Comparison of ENCODE assay signal across 14 cellular contexts in genomic region chr6:16146527-16146955, GRCh38. TPM values are rescaled to one million over a fixed set of nuclear protein-coding genes. Genes with fewer than 3 reads are reported as not detected.
A peak's percentile ranks its signal among the peaks of the same experiment; 100 is the strongest.
DNase-seq lines count a peak whose midpoint lies in the region; ATAC-seq, FAIRE-seq and TF ChIP-seq lines count a peak whose summit lies in the region.
"Had no signal": no experiment of that assay in that cellular context is flagged by ENCODE, and none has a peak within 500 bp of the region (broad histone marks: within the 10 kb centered on the region; RNA-seq: fewer than 3 reads in every experiment).

No MANE protein-coding gene starts in this region.

- H2AFZ ChIP-seq in PC-3 (ENCODE audit: low read length) = no peak overlapping the region

- BruUV-seq in PC-3 (replicated peaks; lab: Mats Ljungman, UMichigan) = no TSS peak

- POLR2A ChIA-PET in PC-3 (lab: Charles Lee; ENCODE audit: unreplicated experiment) = no interaction called here

- H3K9ac ChIP-seq in PC-3 (ENCODE audit: low read length) = no peak overlapping the region

- H3K4me1 ChIP-seq in mucosa of descending colon (ENCODE audit: low read depth) = peaks cover 16% of the 10 kb centered on the region
- H3K4me1 ChIP-seq in left ventricle myocardium inferior = peaks cover 33% of the 10 kb centered on the region
- no peaks in the 10 kb centered on the region for H3K4me1 ChIP-seq in PC-3 (ENCODE audit: insufficient read depth, low read length)

- H3K9me3 ChIP-seq in mucosa of descending colon (no peaks in the 10 kb centered on the region), left ventricle myocardium inferior (replicated peaks) (no peaks in the 10 kb centered on the region), PC-3 (ENCODE audit: low read length) (no peaks in the 10 kb centered on the region)

- no peak overlapping the region for H3K4me3 ChIP-seq in mucosa of descending colon
- H3K4me3 ChIP-seq in left ventricle myocardium inferior = no peak overlapping the region
- no peak overlapping the region for H3K4me3 ChIP-seq in PC-3 (ENCODE audit: low read length)
- H3K4me3 ChIP-seq: dorsolateral prefrontal cortex had no signal

- H3K27ac ChIP-seq in left ventricle myocardium inferior (replicated peaks) (no peak overlapping the region), PC-3 (ENCODE audit: low read length) (no peak overlapping the region)

- H3K4me2 ChIP-seq in PC-3 (ENCODE audit: low read length) = no peak overlapping the region

- no peaks in the 10 kb centered on the region for H3F3A ChIP-seq in PC-3 (ENCODE audit: low read length, unreplicated experiment)

- intact Hi-C loops in mucosa of descending colon (cut with DNase I, micrococcal nuclease) = no loop called here
- intact Hi-C loops in left ventricle myocardium inferior (cut with micrococcal nuclease) = no loop called here
- intact Hi-C loops in PC-3 (cut with micrococcal nuclease) = no loop called here

- peak; percentile 86 for DNase-seq in DMS 273 (lab: John Stamatoyannopoulos, UW; ENCODE audit: unreplicated experiment)
- DNase-seq in NCI-H1417 treated with DMSO at 0.1 percent for 48 hours (lab: John Stamatoyannopoulos, UW) = peak; percentile 41
- DNase-seq in SHP77 (lab: John Stamatoyannopoulos, UW) = peak; percentile 47 to 52
- DNase-seq in mucosa of descending colon = no peak
- no peak for DNase-seq in GM19239 (ENCODE audit: insufficient read length, low spot score)
- DNase-seq in left ventricle myocardium inferior = no peak
- DNase-seq in PC-3 = no peak
- DNase-seq: dorsolateral prefrontal cortex; naive thymus-derived CD4-positive, alpha-beta T cell; NCI-H2227 treated with DMSO at 0.1 percent for 48 hours; stimulated activated CD4-positive, alpha-beta T cell treated with anti-CD3 and anti-CD28 coated beads, Interleukin-4, amount 100 ng/mL, for 4 hours; stimulated activated naive B cell treated with anti-CD40 and anti-IgM and Interleukin-4, amounts not matched to agents 10 μg/mL and 1 μg/mL and 100 μg/mL, for 72 hours had no signal

- H3K27me3 ChIP-seq in left ventricle myocardium inferior (ENCODE audit: low read depth) (no peaks in the 10 kb centered on the region), PC-3 (ENCODE audit: low read length) (no peaks in the 10 kb centered on the region)
- H3K27me3 ChIP-seq: dorsolateral prefrontal cortex had no signal

- CTCF ChIA-PET in PC-3 (lab: Charles Lee) = no interaction called here

- H3K36me3 ChIP-seq in mucosa of descending colon (ENCODE audit: low read depth) = peaks cover 5% of the 10 kb centered on the region
- peaks cover 94% of the 10 kb centered on the region for H3K36me3 ChIP-seq in left ventricle myocardium inferior
- peaks cover 49% of the 10 kb centered on the region for H3K36me3 ChIP-seq in PC-3 (ENCODE audit: low read depth, low read length)

- no peaks in the 10 kb centered on the region for H3K9me2 ChIP-seq in PC-3 (replicated peaks; ENCODE audit: low read length)

- no peaks in the 10 kb centered on the region; the same call in 1 of the 2 replicates for H4K20me1 ChIP-seq in PC-3 (ENCODE audit: low read length)

- H3K79me2 ChIP-seq in PC-3 (ENCODE audit: low read length) = no peaks in the 10 kb centered on the region

- no peak for FAIRE-seq in GM19239 (lab: Jason Lieb, UNC)
- FAIRE-seq: islet of Langerhans had no signal

- no peak for TF ChIP-seq CTCF in mucosa of descending colon (IDR thresholded peaks at IDR 0.05)
- no peak for TF ChIP-seq CTCF in left ventricle myocardium inferior (IDR thresholded peaks at IDR 0.05; ENCODE audit: borderline replicate concordance)
- no peak for TF ChIP-seq CTCF in PC-3 (conservative IDR thresholded peaks at IDR 0.05; ENCODE audit: low read depth, low read length)

- ATAC-seq in mucosa of descending colon = peak; percentile 49
- no peak for ATAC-seq in HG02763 (IDR thresholded peaks at IDR 0.05; ENCODE audit: unreplicated experiment)
- no peak for ATAC-seq in PC-3
- ATAC-seq: naive thymus-derived CD4-positive, alpha-beta T cell; stimulated activated naive B cell treated with anti-CD40 and anti-IgM and Interleukin-4, amounts not matched to agents 10 μg/mL and 1 μg/mL and 100 μg/mL, for 72 hours had no signal

RNA-seq across cellular contexts. Expression of gene MYLIP, which starts 17.7 kb away (rescaled TPM):
- 10 to 100 TPM; 22.7 to 64.4 (median 40.3) TPM for total RNA-seq in mucosa of descending colon
- 13.5 TPM for total RNA-seq in left ventricle myocardium inferior
- total RNA-seq in PC-3 (2014; rRNA removed) = 12.5 and 14.1 TPM in 2 replicates

Comparison
In these comparisons a context has a peak if more than half of its experiments do, and no peak if none do; other contexts are left out.
1. DNase-seq: peak in DMS 273 (single experiment), NCI-H1417 treated with DMSO at 0.1 percent for 48 hours (single experiment) and SHP77 (2 of 2); none in mucosa of descending colon (0 of 3), GM19239 (single experiment), left ventricle myocardium inferior (single experiment) and PC-3 (single experiment).